Comparison of ENCODE assay signal across 8 cellular contexts in genomic region chr13:31045621-31046081, GRCh38.
DNase-seq lines count a peak whose midpoint lies in the region; ATAC-seq lines count a peak whose summit lies in the region.

No MANE protein-coding gene starts in this region.

- H3K27me3 Mint-ChIP-seq in activated naive CD4-positive, alpha-beta T cell treated with anti-CD3 and anti-CD28 coated beads for 36 hours (ENCODE audit: low read depth): peaks cover 2% of the 10 kb centered on the region

- no peaks in the 10 kb centered on the region for H3K9me3 ChIP-seq in BLaER1 treated with 17β-estradiol and CSF1 and Interleukin-3, amounts not matched to agents 10 nM and 100 nM (replicated peaks in 1 of 11)
- no peaks in the 10 kb centered on the region for H3K9me3 ChIP-seq in right cardiac atrium (ENCODE audit: control insufficient read depth, low read length)

- no peaks in the 10 kb centered on the region for H3K36me3 ChIP-seq in BLaER1 treated with 17β-estradiol and CSF1 and Interleukin-3, amounts not matched to agents 10 nM and 100 nM

- H3K4me1 ChIP-seq in BLaER1 treated with 17β-estradiol and CSF1 and Interleukin-3, amounts not matched to agents 10 nM and 100 nM: peaks cover 50 to 70% (median 53%) of the 10 kb centered on the region in 10 experiments
- peaks cover 2% of the 10 kb centered on the region for H3K4me1 ChIP-seq in right cardiac atrium (ENCODE audit: control insufficient read depth, insufficient read depth, low read length)

- CTCF ChIA-PET in activated naive CD4-positive, alpha-beta T cell treated with anti-CD3 and anti-CD28 coated beads for 36 hours (lab: Charles Lee): interaction anchor here (0.7 to 2.6 kb wide), 10 partner anchors 23 to 180 kb away, joined by 3 to 32 read pairs (median 5); no protein-coding TSS in a partner anchor

- DNase-seq in HCEC 1CT (peak; percentile 97), SK-MEL-5 (ENCODE audit: low read depth, low spot score) (peak; percentile 93), right cardiac atrium (peak in 1 of 3 donors; percentile 70)
- peak; percentile 83 for DNase-seq in activated naive CD4-positive, alpha-beta T cell treated with anti-CD3 and anti-CD28 coated beads for 36 hours
- peak; percentile 85 for DNase-seq in stimulated activated CD4-positive, alpha-beta T cell treated with anti-CD3 and anti-CD28 coated beads, Interleukin-1b, Interleukin-23, amount 100 ng/mL, for 48 hours

- peaks cover 0 to 6% (median 0%) of the 10 kb centered on the region in 11 experiments; a peak in 1 of 22 replicates for H4K20me1 ChIP-seq in BLaER1 treated with 17β-estradiol and CSF1 and Interleukin-3, amounts not matched to agents 10 nM and 100 nM

- H3K4me3 ChIP-seq in BLaER1 treated with 17β-estradiol and CSF1 and Interleukin-3, amounts not matched to agents 10 nM and 100 nM: peak overlapping the region in 3 of 10 experiments; percentile 14 to 18 (median 15); a peak in 4 of 20 replicates
- H3K4me3 ChIP-seq in right cardiac atrium (ENCODE audit: low read length): no peak overlapping the region

- peak; percentile 60 to 93 for ATAC-seq in right cardiac atrium
- ATAC-seq in HG03135 (IDR thresholded peaks at IDR 0.05; ENCODE audit: unreplicated experiment): no peak
- ATAC-seq in HG02870 (IDR thresholded peaks at IDR 0.05; ENCODE audit: unreplicated experiment): no peak

- peaks cover 40% of the 10 kb centered on the region for H3K4me1 Mint-ChIP-seq in activated naive CD4-positive, alpha-beta T cell treated with anti-CD3 and anti-CD28 coated beads for 36 hours (ENCODE audit: low read depth)

- H3K9me3 Mint-ChIP-seq in activated naive CD4-positive, alpha-beta T cell treated with anti-CD3 and anti-CD28 coated beads for 36 hours: no peaks in the 10 kb centered on the region

- no peaks in the 10 kb centered on the region for H3K36me3 Mint-ChIP-seq in activated naive CD4-positive, alpha-beta T cell treated with anti-CD3 and anti-CD28 coated beads for 36 hours (ENCODE audit: low read depth)

- peak overlapping the region; percentile 78 for H3K27ac Mint-ChIP-seq in activated naive CD4-positive, alpha-beta T cell treated with anti-CD3 and anti-CD28 coated beads for 36 hours

- intact Hi-C loops in activated naive CD4-positive, alpha-beta T cell treated with anti-CD3 and anti-CD28 coated beads for 36 hours (cut with micrococcal nuclease): loop anchor here (1.0 to 10.0 kb wide), 13 partner anchors 29 to 928 kb away; partner anchors contain the start of genes B3GLCT and USPL1
- intact Hi-C loops in right cardiac atrium (cut with DNase I): loop anchor here in 1 of 4 donors (10.0 kb wide), 1 partner anchor 241 kb away; no protein-coding TSS in a partner anchor

- H3K27me3 ChIP-seq in BLaER1 treated with 17β-estradiol and CSF1 and Interleukin-3, amounts not matched to agents 10 nM and 100 nM: peaks cover 0 to 2% (median 0%) of the 10 kb centered on the region in 11 experiments; a peak in 3 of 22 replicates
- no peaks in the 10 kb centered on the region for H3K27me3 ChIP-seq in right cardiac atrium (ENCODE audit: control insufficient read depth, insufficient read depth)

- in situ Hi-C loops in SK-MEL-5 (cut with HindIII; ENCODE audit: low pct_unique_long_range_greater_than_20kb, low sequenced_read_pairs): no loop called here

- 45% methylated on average over 8 of the region's 8 CpGs for WGBS in right cardiac atrium

- peak overlapping the region in 6 of 11 experiments; percentile 11 to 65 (median 30); a peak in 8 of 22 replicates for H3K9ac ChIP-seq in BLaER1 treated with 17β-estradiol and CSF1 and Interleukin-3, amounts not matched to agents 10 nM and 100 nM

- H3K4me3 Mint-ChIP-seq in activated naive CD4-positive, alpha-beta T cell treated with anti-CD3 and anti-CD28 coated beads for 36 hours: no peak overlapping the region

- peak overlapping the region in 9 of 11 experiments; percentile 26 to 81 (median 49); a peak in 16 of 22 replicates for H3K27ac ChIP-seq in BLaER1 treated with 17β-estradiol and CSF1 and Interleukin-3, amounts not matched to agents 10 nM and 100 nM
- no peak overlapping the region for H3K27ac ChIP-seq in right cardiac atrium (ENCODE audit: low read length)

- H3K4me2 ChIP-seq in BLaER1 treated with 17β-estradiol and CSF1 and Interleukin-3, amounts not matched to agents 10 nM and 100 nM: peak overlapping the region; percentile 46 to 90 (median 79)

Comparison
In these comparisons a context has a peak if more than half of its experiments do, and no peak if none do; other contexts are left out.
1. ATAC-seq: peak in right cardiac atrium (2 of 2); none in HG03135 (single experiment) and HG02870 (single experiment).